1 cellular context compared by ENCODE assay signal in genomic region chr3:127455541-127456450, GRCh38.
A peak's percentile ranks its signal among the peaks of the same experiment; 100 is the strongest.
TF ChIP-seq lines count a peak whose summit lies in the region.

No MANE protein-coding gene starts in this region.

TF ChIP-seq in HepG2, 621 proteins besides CTCF, POLR2A, EP300 and RAD21 (continued from another document and continues in another):
- TF ChIP-seq PRDM10 (CRISPR knock-in tag; IDR thresholded peaks at IDR 0.05; ENCODE audit: low read depth) (no peak), PRDM4 (CRISPR knock-in tag; IDR thresholded peaks at IDR 0.05; ENCODE audit: borderline replicate concordance) (no peak), ZNF33A (CRISPR knock-in tag; IDR thresholded peaks at IDR 0.05; ENCODE audit: borderline replicate concordance) (no peak), MLX (CRISPR knock-in tag; IDR thresholded peaks at IDR 0.05) (no peak), GMEB1 (CRISPR knock-in tag; IDR thresholded peaks at IDR 0.05; ENCODE audit: borderline replicate concordance) (no peak), PHB2 (IDR thresholded peaks at IDR 0.05; ENCODE audit: partially characterized antibody) (no peak), ZBED4 (CRISPR knock-in tag; IDR thresholded peaks at IDR 0.05; ENCODE audit: borderline replicate concordance) (no peak), ATF3 (CRISPR knock-in tag; IDR thresholded peaks at IDR 0.05) (no peak), IKZF5 (CRISPR knock-in tag; IDR thresholded peaks at IDR 0.05) (no peak), PATZ1 (CRISPR knock-in tag; IDR thresholded peaks at IDR 0.05) (0 out of 2 replicates have a peak, but pooled peaks have one; percentile 22), CBX5 (CRISPR knock-in tag; IDR thresholded peaks at IDR 0.05; ENCODE audit: borderline replicate concordance) (no peak), NR2F2 (IDR thresholded peaks at IDR 0.05; ENCODE audit: borderline replicate concordance, low read depth) (no peak), NCOA5 (CRISPR knock-in tag; IDR thresholded peaks at IDR 0.05) (no peak), ZNF589 (CRISPR knock-in tag; conservative IDR thresholded peaks at IDR 0.05) (no peak), ZBTB10 (CRISPR knock-in tag; IDR thresholded peaks at IDR 0.05; ENCODE audit: borderline replicate concordance) (no peak), TFDP1 (CRISPR knock-in tag; IDR thresholded peaks at IDR 0.05; ENCODE audit: borderline replicate concordance) (no peak), TCF7 (IDR thresholded peaks at IDR 0.05; ENCODE audit: low read depth) (no peak), NFIC (IDR thresholded peaks at IDR 0.05; ENCODE audit: low read length) (no peak), REST (IDR thresholded peaks at IDR 0.05; ENCODE audit: borderline replicate concordance in 1 of 2, low read depth in 1 of 2, low read length in 2 of 2) (no peak; a peak in 2 of 4 replicates), GRHL1 (CRISPR knock-in tag; conservative IDR thresholded peaks at IDR 0.05) (no peak), CENPX (CRISPR knock-in tag; IDR thresholded peaks at IDR 0.05) (no peak)
